Comparison of ENCODE assay signal across 12 cellular contexts in the genomic region with DNA sequence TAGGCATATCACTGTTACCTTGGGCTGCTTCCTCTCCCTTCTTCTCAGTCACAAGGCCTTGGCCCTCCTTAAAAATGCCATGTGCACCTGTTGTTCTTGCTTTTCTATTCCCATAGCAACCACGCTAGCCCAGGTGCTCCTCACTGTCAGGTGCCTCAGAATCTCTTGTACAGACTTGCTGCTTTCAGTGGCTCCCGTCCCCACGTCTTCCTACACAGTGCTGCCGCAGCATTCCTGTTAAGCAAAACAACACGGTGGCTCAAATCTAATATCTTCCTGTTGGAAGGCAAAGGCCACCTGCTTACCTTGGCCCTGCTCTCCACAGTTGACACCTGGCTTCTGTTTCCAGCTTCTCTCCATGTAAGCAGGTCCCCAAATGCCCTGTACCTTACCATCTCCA.
DNase-seq lines count a peak whose midpoint lies in the region; ATAC-seq, FAIRE-seq and TF ChIP-seq lines count a peak whose summit lies in the region.
"Had no signal": no experiment of that assay in that cellular context is flagged by ENCODE, and none has a peak within 500 bp of the region (broad histone marks: within the 10 kb centered on the region; RNA-seq: fewer than 3 reads in every experiment).

No MANE protein-coding gene starts in this region.

- POLR2A ChIA-PET in PC-9 (lab: Charles Lee; ENCODE audit: unreplicated experiment) = no interaction called here

- no peak for FAIRE-seq in bronchial epithelial cell (lab: Jason Lieb, UNC)
- FAIRE-seq: H1 had no signal

- 36% methylated on average over 5 of the region's 5 CpGs for WGBS in thymus

- H3K9me3 Mint-ChIP-seq in T-helper 1 cell treated with Interleukin-12 subunit alpha and Interleukin-12 subunit beta and Interleukin-4 antibody, amounts not matched to agents 30 μg/mL and 1 μg/mL, for 36 hours = no peaks in the 10 kb centered on the region
- H3K9me3 Mint-ChIP-seq: activated T-cell treated with anti-CD3 and anti-CD28 coated beads, Interleukin-2, amount 50 U/mL, for 72 hours had no signal

- peak overlapping the region; percentile 10 for H3K27ac Mint-ChIP-seq in T-helper 1 cell treated with Interleukin-12 subunit alpha and Interleukin-12 subunit beta and Interleukin-4 antibody, amounts not matched to agents 30 μg/mL and 1 μg/mL, for 36 hours
- H3K27ac Mint-ChIP-seq: activated T-cell treated with anti-CD3 and anti-CD28 coated beads, Interleukin-2, amount 50 U/mL, for 72 hours had no signal

- no peaks in the 10 kb centered on the region for H3K36me3 ChIP-seq in bronchial epithelial cell (ENCODE audit: control insufficient read depth, insufficient read depth, low read length)
- no peaks in the 10 kb centered on the region for H3K36me3 ChIP-seq in thymus (ENCODE audit: control insufficient read depth, insufficient read depth)
- H3K36me3 ChIP-seq in PC-9 (ENCODE audit: low read depth) = no peaks in the 10 kb centered on the region

- intact Hi-C loops in PC-9 (cut with micrococcal nuclease; ENCODE audit: unreplicated experiment) = no loop called here

- no peaks in the 10 kb centered on the region for H3F3A ChIP-seq in PC-9 (ENCODE audit: insufficient read depth, low read depth)

- H3K4me3 Mint-ChIP-seq in T-helper 1 cell treated with Interleukin-12 subunit alpha and Interleukin-12 subunit beta and Interleukin-4 antibody, amounts not matched to agents 30 μg/mL and 1 μg/mL, for 36 hours = no peak overlapping the region

- H3K27me3 ChIP-seq in bronchial epithelial cell (ENCODE audit: control insufficient read depth, insufficient read depth, low read length) = no peaks in the 10 kb centered on the region
- no peaks in the 10 kb centered on the region for H3K27me3 ChIP-seq in thymus (ENCODE audit: control insufficient read depth, insufficient read depth)
- no peaks in the 10 kb centered on the region for H3K27me3 ChIP-seq in PC-9 (ENCODE audit: insufficient read depth, low read depth)

- TF ChIP-seq CTCF in bronchial epithelial cell (IDR thresholded peaks at IDR 0.05; ENCODE audit: insufficient read depth, low read length, severe bottlenecking) (no peak), PC-9 (conservative IDR thresholded peaks at IDR 0.05) (no peak)

- peaks cover 16% of the 10 kb centered on the region for H4K20me1 ChIP-seq in PC-9 (ENCODE audit: insufficient read depth)

- ATAC-seq in HG02885 (IDR thresholded peaks at IDR 0.05; ENCODE audit: poor library complexity, unreplicated experiment) = no peak
- ATAC-seq: activated CD4-positive, CD25-positive, alpha-beta regulatory T cell treated with anti-CD3 and anti-CD28 coated beads, Interleukin-2, amount 50 U/mL, for 24 hours; activated T-cell treated with anti-CD3 and anti-CD28 coated beads, Interleukin-2, amount 50 U/mL, for 72 hours had no signal

- H3K36me3 Mint-ChIP-seq in T-helper 1 cell treated with Interleukin-12 subunit alpha and Interleukin-12 subunit beta and Interleukin-4 antibody, amounts not matched to agents 30 μg/mL and 1 μg/mL, for 36 hours (ENCODE audit: low read depth) = peaks cover 2% of the 10 kb centered on the region

- H3K9me3 ChIP-seq in thymus (ENCODE audit: control insufficient read depth) (no peaks in the 10 kb centered on the region), PC-9 (ENCODE audit: insufficient read depth, low read depth) (no peaks in the 10 kb centered on the region)

- H2AFZ ChIP-seq in PC-9 = no peak overlapping the region

- DNase-seq in T-helper 1 cell (no peak), NCI-H2107 treated with DMSO at 0.1 percent for 48 hours (lab: John Stamatoyannopoulos, UW; ENCODE audit: unreplicated experiment) (peak; percentile 90), bronchial epithelial cell (ENCODE audit: low read depth) (peak; percentile 48), AG08395 (ENCODE audit: low spot score) (no peak), PC-9 (no peak)
- DNase-seq: activated T-cell treated with anti-CD3 and anti-CD28 coated beads, Interleukin-2, amount 50 U/mL, for 72 hours had no signal

- peak overlapping the region; percentile 25 for H3K27ac ChIP-seq in thymus (ENCODE audit: low read depth)
- H3K27ac ChIP-seq in PC-9 = no peak overlapping the region

- BruUV-seq in PC-9 (replicated peaks; lab: Mats Ljungman, UMichigan) = no TSS peak

- CTCF ChIA-PET in PC-9 (lab: Charles Lee) = no interaction called here

- no peaks in the 10 kb centered on the region for H3K27me3 Mint-ChIP-seq in T-helper 1 cell treated with Interleukin-12 subunit alpha and Interleukin-12 subunit beta and Interleukin-4 antibody, amounts not matched to agents 30 μg/mL and 1 μg/mL, for 36 hours (ENCODE audit: low read depth)

- no peak overlapping the region for H3K4me2 ChIP-seq in PC-9

- H3K4me3 ChIP-seq in bronchial epithelial cell (ENCODE audit: low read depth, low read length) (no peak overlapping the region), thymus (ENCODE audit: low read length) (no peak overlapping the region), PC-9 (no peak overlapping the region)
- H3K4me3 ChIP-seq: lung had no signal

- 0 out of 2 replicates have a peak, but pooled peaks cover 3% of the 10 kb centered on the region for H3K79me2 ChIP-seq in PC-9 (ENCODE audit: low read depth)

- H3K4me1 Mint-ChIP-seq in T-helper 1 cell treated with Interleukin-12 subunit alpha and Interleukin-12 subunit beta and Interleukin-4 antibody, amounts not matched to agents 30 μg/mL and 1 μg/mL, for 36 hours (ENCODE audit: low read depth) = peaks cover 16% of the 10 kb centered on the region

- H3K9me2 ChIP-seq in PC-9 (ENCODE audit: insufficient read depth) = no peaks in the 10 kb centered on the region

- peaks cover 30% of the 10 kb centered on the region for H3K4me1 ChIP-seq in thymus (ENCODE audit: control insufficient read depth, insufficient read depth, low read length)
- H3K4me1 ChIP-seq in PC-9 (replicated peaks; ENCODE audit: insufficient read depth) = peaks cover 6% of the 10 kb centered on the region

Comparison
In these comparisons a context has a peak if more than half of its experiments do, and no peak if none do; other contexts are left out.
1. DNase-seq: peak in NCI-H2107 treated with DMSO at 0.1 percent for 48 hours (single experiment) and bronchial epithelial cell (single experiment); none in T-helper 1 cell (0 of 5), AG08395 (single experiment) and PC-9 (0 of 2).